In genomic region chr10:85724215-85724614, GRCh38 we compare ENCODE assay signal across 21 cellular contexts.
"Had no signal": no experiment of that assay in that cellular context is flagged by ENCODE, and none has a peak within 500 bp of the region (broad histone marks: within the 10 kb centered on the region; RNA-seq: fewer than 3 reads in every experiment).

No MANE protein-coding gene starts in this region.

- H3K4me1 Mint-ChIP-seq: IgD-negative memory B cell had no signal

- H3K4me3 Mint-ChIP-seq: IgD-negative memory B cell had no signal

- H3K27ac ChIP-seq: RWPE1 had no signal

- ATAC-seq: Panc1, PC-3 had no signal

- H3K4me2 ChIP-seq: SK-N-SH had no signal

- H3K36me3 Mint-ChIP-seq: IgD-negative memory B cell had no signal

- H3K27ac Mint-ChIP-seq: IgD-negative memory B cell had no signal

- DNase-seq: KBM-7, MV-4-11, NCI-H1048, NCI-H1105, NCI-H1417, NCI-H1436 treated with DMSO at 0.1 percent for 48 hours, NCI-H1694, NCI-H187 treated with DMSO at 0.1 percent for 48 hours, NCI-H2029 treated with DMSO at 0.1 percent for 48 hours, NCI-H2107, NCI-H2227 treated with DMSO at 0.1 percent for 48 hours, NCI-H524, NCI-H526 treated with DMSO at 0.1 percent for 48 hours, NCI-H748 treated with DMSO at 0.1 percent for 48 hours, PC-3, SHP77, SK-N-SH, SW 1271 had no signal

- H3K9me3 ChIP-seq: SK-N-SH had no signal

- H3K9ac ChIP-seq: SK-N-SH had no signal

- H3K27me3 Mint-ChIP-seq: IgD-negative memory B cell had no signal
